10 cellular contexts compared by ENCODE assay signal in the genomic region with DNA sequence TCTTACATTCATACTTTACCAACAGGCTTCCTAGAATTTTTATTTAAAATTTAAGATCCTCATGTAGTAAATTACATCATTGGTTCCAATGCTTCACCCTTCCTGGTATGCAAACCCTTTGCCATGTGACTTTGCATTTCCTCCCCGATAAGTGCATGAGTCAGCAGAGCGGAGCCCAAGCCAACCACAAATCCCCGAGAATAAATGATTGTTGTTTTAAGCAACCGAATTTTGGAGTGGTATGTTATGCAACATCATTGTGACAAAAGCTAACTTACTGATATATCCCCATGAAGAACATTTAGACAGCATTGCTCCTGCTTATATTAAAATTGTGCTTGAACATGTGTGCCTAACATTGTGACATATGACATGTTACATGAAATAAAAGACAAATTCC.
A peak's percentile ranks its signal among the peaks of the same experiment; 100 is the strongest.
DNase-seq lines count a peak whose midpoint lies in the region; ATAC-seq and TF ChIP-seq lines count a peak whose summit lies in the region.
"Had no signal": no experiment of that assay in that cellular context is flagged by ENCODE, and none has a peak within 500 bp of the region (broad histone marks: within the 10 kb centered on the region; RNA-seq: fewer than 3 reads in every experiment).

No MANE protein-coding gene starts in this region.

- TF ChIP-seq CTCF in WTC11 (IDR thresholded peaks at IDR 0.05): no peak

- H3K36me3 Mint-ChIP-seq in WTC11: no peaks in the 10 kb centered on the region
- H3K36me3 Mint-ChIP-seq in naive thymus-derived CD8-positive, alpha-beta T cell: no peaks in the 10 kb centered on the region

- no peak overlapping the region for H3K4me3 Mint-ChIP-seq in WTC11
- no peak overlapping the region for H3K4me3 Mint-ChIP-seq in naive thymus-derived CD8-positive, alpha-beta T cell

- H3K4me1 Mint-ChIP-seq in WTC11: peaks cover 18% of the 10 kb centered on the region
- H3K4me1 Mint-ChIP-seq in naive thymus-derived CD8-positive, alpha-beta T cell: no peaks in the 10 kb centered on the region

- POLR2A ChIA-PET in WTC11 (lab: Charles Lee): no interaction called here
- POLR2A ChIA-PET in naive thymus-derived CD8-positive, alpha-beta T cell (lab: Charles Lee): no interaction called here

- ATAC-seq in WTC11: 0 out of 2 replicates have a peak, but pooled peaks have one; percentile 24
- no peak for ATAC-seq in GM18502 (IDR thresholded peaks at IDR 0.05; ENCODE audit: poor library complexity, unreplicated experiment)
- ATAC-seq in HG02763 (IDR thresholded peaks at IDR 0.05; ENCODE audit: unreplicated experiment): no peak
- no peak for ATAC-seq in naive thymus-derived CD8-positive, alpha-beta T cell

- H3K9me3 Mint-ChIP-seq in WTC11: no peaks in the 10 kb centered on the region
- H3K9me3 Mint-ChIP-seq in naive thymus-derived CD8-positive, alpha-beta T cell: peaks cover 0 to 5% (median 1%) of the 10 kb centered on the region in 9 donors

- CTCF ChIA-PET in WTC11 (lab: Charles Lee): no interaction called here

- H3K27me3 Mint-ChIP-seq in WTC11 (ENCODE audit: low read depth): no peaks in the 10 kb centered on the region
- H3K27me3 Mint-ChIP-seq in naive thymus-derived CD8-positive, alpha-beta T cell: peaks cover 0 to 4% (median 0%) of the 10 kb centered on the region in 5 donors

- DNase-seq in AG08395 (ENCODE audit: low spot score) (peak; percentile 16), HT1080 (ENCODE audit: low read depth) (peak; percentile 84), WTC11 (ENCODE audit: low spot score) (no peak), iPS-NIHi7 (ENCODE audit: extremely low spot score) (peak; percentile 15), DMS153 (lab: John Stamatoyannopoulos, UW) (no peak)
- no peak for DNase-seq in naive thymus-derived CD8-positive, alpha-beta T cell
- DNase-seq: NCI-H1105 treated with DMSO at 0.1 percent for 48 hours, spleen had no signal

- H3K27ac Mint-ChIP-seq in WTC11: peak overlapping the region; percentile 57
- no peak overlapping the region for H3K27ac Mint-ChIP-seq in naive thymus-derived CD8-positive, alpha-beta T cell

TF ChIP-seq in WTC11, 78 proteins besides CTCF, POLR2A, EP300 and RAD21 (continues in another document):
- no peak for TF ChIP-seq ZNF425 (CRISPR knock-in tag; conservative IDR thresholded peaks at IDR 0.05)
- no peak for TF ChIP-seq STAT6 (CRISPR knock-in tag; conservative IDR thresholded peaks at IDR 0.05; ENCODE audit: low read depth)
- no peak for TF ChIP-seq SMAD3 (CRISPR knock-in tag; IDR thresholded peaks at IDR 0.05; ENCODE audit: borderline replicate concordance)
- no peak for TF ChIP-seq PRDM15 (CRISPR knock-in tag; IDR thresholded peaks at IDR 0.05)
- TF ChIP-seq ZNF263 (CRISPR knock-in tag; IDR thresholded peaks at IDR 0.05; ENCODE audit: low read depth): no peak
- no peak for TF ChIP-seq E2F4 (CRISPR knock-in tag; IDR thresholded peaks at IDR 0.05; ENCODE audit: borderline replicate concordance, low read depth)
- TF ChIP-seq, protein P1, sequence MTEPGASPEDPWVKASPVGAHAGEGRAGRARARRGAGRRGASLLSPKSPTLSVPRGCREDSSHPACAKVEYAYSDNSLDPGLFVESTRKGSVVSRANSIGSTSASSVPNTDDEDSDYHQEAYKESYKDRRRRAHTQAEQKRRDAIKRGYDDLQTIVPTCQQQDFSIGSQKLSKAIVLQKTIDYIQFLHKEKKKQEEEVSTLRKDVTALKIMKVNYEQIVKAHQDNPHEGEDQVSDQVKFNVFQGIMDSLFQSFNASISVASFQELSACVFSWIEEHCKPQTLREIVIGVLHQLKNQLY (CRISPR knock-in tag; IDR thresholded peaks at IDR 0.05): no peak
- TF ChIP-seq RELA (CRISPR knock-in tag; IDR thresholded peaks at IDR 0.05; ENCODE audit: borderline replicate concordance): no peak

Comparison
In these comparisons a context has a peak if more than half of its experiments do, and no peak if none do; other contexts are left out.
1. DNase-seq: peak in AG08395 (single experiment), HT1080 (single experiment) and iPS-NIHi7 (single experiment); none in WTC11 (single experiment), DMS153 (single experiment) and naive thymus-derived CD8-positive, alpha-beta T cell (0 of 10).